In the genomic region with DNA sequence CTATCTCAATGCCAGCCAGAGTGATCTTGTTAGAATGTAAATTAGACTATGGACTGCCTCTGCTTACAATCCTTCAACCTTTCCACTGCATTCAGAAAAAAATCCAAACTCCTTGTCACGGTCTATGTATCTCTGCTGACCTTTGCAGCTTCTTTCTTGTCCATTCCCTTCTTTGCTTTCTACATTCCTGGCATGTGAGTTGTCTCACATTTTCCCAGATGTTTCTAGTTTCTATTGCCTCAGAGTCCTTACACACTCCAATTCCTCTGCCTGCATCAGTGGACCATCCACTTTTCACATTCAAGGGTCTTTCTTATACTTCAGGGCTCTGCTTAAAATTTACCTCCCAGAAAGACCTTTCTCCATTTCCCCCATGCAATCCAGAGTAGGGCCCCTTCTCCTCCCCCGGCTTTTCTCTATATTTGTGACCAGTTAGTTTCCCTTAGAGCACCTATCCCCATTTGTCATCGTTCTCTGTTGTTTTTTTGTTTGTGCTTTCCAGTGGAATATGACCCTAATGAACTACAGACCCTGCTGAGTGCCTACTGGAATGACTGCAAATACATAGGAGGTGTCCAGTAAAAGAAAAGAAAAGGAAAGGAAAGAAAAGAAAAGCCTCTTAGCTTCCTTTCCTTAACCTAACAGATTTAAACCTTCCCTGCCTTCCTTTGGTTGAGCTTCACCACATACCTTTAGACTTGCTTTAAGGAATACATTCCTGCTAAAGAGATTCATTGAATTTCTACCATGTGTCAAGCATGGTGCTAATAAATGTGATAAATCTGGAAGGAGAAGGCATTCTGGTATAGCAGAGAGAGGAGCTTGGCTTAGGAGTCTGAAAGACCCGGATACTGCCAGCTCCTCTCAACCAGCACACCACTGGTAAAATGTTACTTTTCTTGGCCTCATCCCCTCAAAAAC, we compare ENCODE assay signal across 1 cellular context.
A peak's percentile ranks its signal among the peaks of the same experiment; 100 is the strongest.
TF ChIP-seq lines count a peak whose summit lies in the region.

No MANE protein-coding gene starts in this region.

TF ChIP-seq in SK-N-SH, 30 proteins besides CTCF, POLR2A, EP300 and RAD21 (continued from another document):
- TF ChIP-seq, protein P1, sequence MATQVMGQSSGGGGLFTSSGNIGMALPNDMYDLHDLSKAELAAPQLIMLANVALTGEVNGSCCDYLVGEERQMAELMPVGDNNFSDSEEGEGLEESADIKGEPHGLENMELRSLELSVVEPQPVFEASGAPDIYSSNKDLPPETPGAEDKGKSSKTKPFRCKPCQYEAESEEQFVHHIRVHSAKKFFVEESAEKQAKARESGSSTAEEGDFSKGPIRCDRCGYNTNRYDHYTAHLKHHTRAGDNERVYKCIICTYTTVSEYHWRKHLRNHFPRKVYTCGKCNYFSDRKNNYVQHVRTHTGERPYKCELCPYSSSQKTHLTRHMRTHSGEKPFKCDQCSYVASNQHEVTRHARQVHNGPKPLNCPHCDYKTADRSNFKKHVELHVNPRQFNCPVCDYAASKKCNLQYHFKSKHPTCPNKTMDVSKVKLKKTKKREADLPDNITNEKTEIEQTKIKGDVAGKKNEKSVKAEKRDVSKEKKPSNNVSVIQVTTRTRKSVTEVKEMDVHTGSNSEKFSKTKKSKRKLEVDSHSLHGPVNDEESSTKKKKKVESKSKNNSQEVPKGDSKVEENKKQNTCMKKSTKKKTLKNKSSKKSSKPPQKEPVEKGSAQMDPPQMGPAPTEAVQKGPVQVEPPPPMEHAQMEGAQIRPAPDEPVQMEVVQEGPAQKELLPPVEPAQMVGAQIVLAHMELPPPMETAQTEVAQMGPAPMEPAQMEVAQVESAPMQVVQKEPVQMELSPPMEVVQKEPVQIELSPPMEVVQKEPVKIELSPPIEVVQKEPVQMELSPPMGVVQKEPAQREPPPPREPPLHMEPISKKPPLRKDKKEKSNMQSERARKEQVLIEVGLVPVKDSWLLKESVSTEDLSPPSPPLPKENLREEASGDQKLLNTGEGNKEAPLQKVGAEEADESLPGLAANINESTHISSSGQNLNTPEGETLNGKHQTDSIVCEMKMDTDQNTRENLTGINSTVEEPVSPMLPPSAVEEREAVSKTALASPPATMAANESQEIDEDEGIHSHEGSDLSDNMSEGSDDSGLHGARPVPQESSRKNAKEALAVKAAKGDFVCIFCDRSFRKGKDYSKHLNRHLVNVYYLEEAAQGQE (IDR thresholded peaks at IDR 0.05; ENCODE audit: low read depth, low read length): no peak
- TF ChIP-seq TEAD4 (IDR thresholded peaks at IDR 0.05; ENCODE audit: borderline replicate concordance, insufficient read depth) (no peak), TCF12 (IDR thresholded peaks at IDR 0.05) (peak; percentile 85), TAF1 (IDR thresholded peaks at IDR 0.05; ENCODE audit: borderline replicate concordance, low read depth, low read length) (no peak), MXI1 (IDR thresholded peaks at IDR 0.05; ENCODE audit: low read depth, low read length) (no peak), RCOR1 (IDR thresholded peaks at IDR 0.05; ENCODE audit: low read length) (no peak), RXRA (IDR thresholded peaks at IDR 0.05; ENCODE audit: borderline replicate concordance, low read depth) (no peak)
- TF ChIP-seq, protein P2, sequence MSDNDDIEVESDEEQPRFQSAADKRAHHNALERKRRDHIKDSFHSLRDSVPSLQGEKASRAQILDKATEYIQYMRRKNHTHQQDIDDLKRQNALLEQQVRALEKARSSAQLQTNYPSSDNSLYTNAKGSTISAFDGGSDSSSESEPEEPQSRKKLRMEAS (IDR thresholded peaks at IDR 0.05; ENCODE audit: low read depth): no peak
- TF ChIP-seq, protein P3, sequence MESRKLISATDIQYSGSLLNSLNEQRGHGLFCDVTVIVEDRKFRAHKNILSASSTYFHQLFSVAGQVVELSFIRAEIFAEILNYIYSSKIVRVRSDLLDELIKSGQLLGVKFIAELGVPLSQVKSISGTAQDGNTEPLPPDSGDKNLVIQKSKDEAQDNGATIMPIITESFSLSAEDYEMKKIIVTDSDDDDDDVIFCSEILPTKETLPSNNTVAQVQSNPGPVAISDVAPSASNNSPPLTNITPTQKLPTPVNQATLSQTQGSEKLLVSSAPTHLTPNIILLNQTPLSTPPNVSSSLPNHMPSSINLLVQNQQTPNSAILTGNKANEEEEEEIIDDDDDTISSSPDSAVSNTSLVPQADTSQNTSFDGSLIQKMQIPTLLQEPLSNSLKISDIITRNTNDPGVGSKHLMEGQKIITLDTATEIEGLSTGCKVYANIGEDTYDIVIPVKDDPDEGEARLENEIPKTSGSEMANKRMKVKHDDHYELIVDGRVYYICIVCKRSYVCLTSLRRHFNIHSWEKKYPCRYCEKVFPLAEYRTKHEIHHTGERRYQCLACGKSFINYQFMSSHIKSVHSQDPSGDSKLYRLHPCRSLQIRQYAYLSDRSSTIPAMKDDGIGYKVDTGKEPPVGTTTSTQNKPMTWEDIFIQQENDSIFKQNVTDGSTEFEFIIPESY (IDR thresholded peaks at IDR 0.05; ENCODE audit: borderline replicate concordance, low read depth): no peak
